In the genomic region with DNA sequence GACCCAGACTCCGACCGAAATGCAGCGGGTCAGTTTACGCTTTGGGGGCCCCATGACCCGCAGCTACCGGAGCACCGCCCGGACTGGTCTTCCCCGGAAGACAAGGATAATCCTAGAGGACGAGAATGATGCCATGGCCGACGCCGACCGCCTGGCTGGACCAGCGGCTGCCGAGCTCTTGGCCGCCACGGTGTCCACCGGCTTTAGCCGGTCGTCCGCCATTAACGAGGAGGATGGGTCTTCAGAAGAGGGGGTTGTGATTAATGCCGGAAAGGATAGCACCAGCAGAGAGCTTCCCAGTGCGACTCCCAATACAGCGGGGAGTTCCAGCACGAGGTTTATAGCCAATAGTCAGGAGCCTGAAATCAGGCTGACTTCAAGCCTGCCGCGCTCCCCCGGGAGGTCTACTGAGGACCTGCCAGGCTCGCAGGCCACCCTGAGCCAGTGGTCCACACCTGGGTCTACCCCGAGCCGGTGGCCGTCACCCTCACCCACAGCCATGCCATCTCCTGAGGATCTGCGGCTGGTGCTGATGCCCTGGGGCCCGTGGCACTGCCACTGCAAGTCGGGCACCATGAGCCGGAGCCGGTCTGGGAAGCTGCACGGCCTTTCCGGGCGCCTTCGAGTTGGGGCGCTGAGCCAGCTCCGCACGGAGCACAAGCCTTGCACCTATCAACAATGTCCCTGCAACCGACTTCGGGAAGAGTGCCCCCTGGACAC, we compare ENCODE assay signal across 1 cellular context.
TF ChIP-seq lines count a peak whose summit lies in the region.

No MANE protein-coding gene starts in this region.

TF ChIP-seq in HepG2, 621 proteins besides CTCF, POLR2A, EP300 and RAD21 (continued from another document and continues in another):
- TF ChIP-seq ZSCAN31 (CRISPR knock-in tag; IDR thresholded peaks at IDR 0.05; ENCODE audit: low read depth) (no peak; the same call in 1 of the 2 replicates), RAD51 (IDR thresholded peaks at IDR 0.05; ENCODE audit: borderline replicate concordance) (no peak), ZBTB42 (CRISPR knock-in tag; IDR thresholded peaks at IDR 0.05) (no peak), FOXM1 (CRISPR knock-in tag; IDR thresholded peaks at IDR 0.05) (no peak), ZNF780A (CRISPR knock-in tag; IDR thresholded peaks at IDR 0.05) (no peak), NONO (IDR thresholded peaks at IDR 0.05) (no peak), NONO (CRISPR knock-in tag; conservative IDR thresholded peaks at IDR 0.05) (no peak), HMGA1 (CRISPR knock-in tag; conservative IDR thresholded peaks at IDR 0.05) (no peak), BHLHE40 (IDR thresholded peaks at IDR 0.05; ENCODE audit: low read length) (no peak), HDAC6 (IDR thresholded peaks at IDR 0.05; ENCODE audit: low read depth, low read length) (no peak), JUN (CRISPR knock-in tag; IDR thresholded peaks at IDR 0.05) (no peak), NFIB (CRISPR knock-in tag; IDR thresholded peaks at IDR 0.05; ENCODE audit: borderline replicate concordance) (no peak), KMT2B (CRISPR knock-in tag; IDR thresholded peaks at IDR 0.05) (no peak), HHEX (CRISPR knock-in tag; IDR thresholded peaks at IDR 0.05) (no peak), ZNF850 (CRISPR knock-in tag; conservative IDR thresholded peaks at IDR 0.05) (no peak), SUZ12 (IDR thresholded peaks at IDR 0.05; ENCODE audit: low read depth, low read length) (no peak), ZFP62 (CRISPR knock-in tag; IDR thresholded peaks at IDR 0.05) (no peak), ZNF468 (CRISPR knock-in tag; IDR thresholded peaks at IDR 0.05) (no peak), AKAP8 (CRISPR knock-in tag; IDR thresholded peaks at IDR 0.05) (no peak), RNF2 (conservative IDR thresholded peaks at IDR 0.05; ENCODE audit: low read depth) (no peak; the same call in 1 of the 2 replicates), SSRP1 (CRISPR knock-in tag; IDR thresholded peaks at IDR 0.05) (no peak), ZNF251 (CRISPR knock-in tag; IDR thresholded peaks at IDR 0.05) (no peak), TOE1 (CRISPR knock-in tag; IDR thresholded peaks at IDR 0.05) (no peak), ZBTB7B (CRISPR knock-in tag; IDR thresholded peaks at IDR 0.05) (no peak; the same call in 1 of the 2 replicates), SCMH1 (CRISPR knock-in tag; IDR thresholded peaks at IDR 0.05; ENCODE audit: borderline replicate concordance) (no peak), HOXD1 (CRISPR knock-in tag; IDR thresholded peaks at IDR 0.05) (peak; percentile 32; the same call in 1 of the 2 replicates), ZNF605 (CRISPR knock-in tag; IDR thresholded peaks at IDR 0.05) (peak; percentile 77; the same call in 1 of the 2 replicates), SP1 (IDR thresholded peaks at IDR 0.05) (no peak), SP1 (CRISPR knock-in tag; IDR thresholded peaks at IDR 0.05) (no peak), NFE2 (CRISPR knock-in tag; IDR thresholded peaks at IDR 0.05) (no peak), FOXP1 (IDR thresholded peaks at IDR 0.05) (no peak), FOXP1 (CRISPR knock-in tag; IDR thresholded peaks at IDR 0.05) (no peak), HDAC2 (CRISPR knock-in tag; IDR thresholded peaks at IDR 0.05) (no peak), ZNF607 (CRISPR knock-in tag; IDR thresholded peaks at IDR 0.05; ENCODE audit: borderline replicate concordance) (peak; percentile 58; the same call in 1 of the 2 replicates), MTF1 (CRISPR knock-in tag; IDR thresholded peaks at IDR 0.05) (no peak; the same call in 1 of the 2 replicates), NR2F6 (IDR thresholded peaks at IDR 0.05) (no peak), NR2F6 (CRISPR knock-in tag; IDR thresholded peaks at IDR 0.05) (0 out of 2 replicates have a peak, but pooled peaks have one; percentile 15), SIN3B (IDR thresholded peaks at IDR 0.05; ENCODE audit: low read length) (no peak), ZBTB38 (CRISPR knock-in tag; IDR thresholded peaks at IDR 0.05) (peak; percentile 15; the same call in 1 of the 2 replicates), ZNF615 (CRISPR knock-in tag; IDR thresholded peaks at IDR 0.05; ENCODE audit: borderline replicate concordance) (no peak), POGZ (CRISPR knock-in tag; IDR thresholded peaks at IDR 0.05) (no peak), SIX4 (CRISPR knock-in tag; IDR thresholded peaks at IDR 0.05) (no peak), ZNF263 (CRISPR knock-in tag; IDR thresholded peaks at IDR 0.05) (0 out of 2 replicates have a peak, but pooled peaks have one; percentile 12), ZNF616 (CRISPR knock-in tag; IDR thresholded peaks at IDR 0.05; ENCODE audit: low read depth) (no peak), NFRKB (IDR thresholded peaks at IDR 0.05) (no peak)
- TF ChIP-seq, protein P1, sequence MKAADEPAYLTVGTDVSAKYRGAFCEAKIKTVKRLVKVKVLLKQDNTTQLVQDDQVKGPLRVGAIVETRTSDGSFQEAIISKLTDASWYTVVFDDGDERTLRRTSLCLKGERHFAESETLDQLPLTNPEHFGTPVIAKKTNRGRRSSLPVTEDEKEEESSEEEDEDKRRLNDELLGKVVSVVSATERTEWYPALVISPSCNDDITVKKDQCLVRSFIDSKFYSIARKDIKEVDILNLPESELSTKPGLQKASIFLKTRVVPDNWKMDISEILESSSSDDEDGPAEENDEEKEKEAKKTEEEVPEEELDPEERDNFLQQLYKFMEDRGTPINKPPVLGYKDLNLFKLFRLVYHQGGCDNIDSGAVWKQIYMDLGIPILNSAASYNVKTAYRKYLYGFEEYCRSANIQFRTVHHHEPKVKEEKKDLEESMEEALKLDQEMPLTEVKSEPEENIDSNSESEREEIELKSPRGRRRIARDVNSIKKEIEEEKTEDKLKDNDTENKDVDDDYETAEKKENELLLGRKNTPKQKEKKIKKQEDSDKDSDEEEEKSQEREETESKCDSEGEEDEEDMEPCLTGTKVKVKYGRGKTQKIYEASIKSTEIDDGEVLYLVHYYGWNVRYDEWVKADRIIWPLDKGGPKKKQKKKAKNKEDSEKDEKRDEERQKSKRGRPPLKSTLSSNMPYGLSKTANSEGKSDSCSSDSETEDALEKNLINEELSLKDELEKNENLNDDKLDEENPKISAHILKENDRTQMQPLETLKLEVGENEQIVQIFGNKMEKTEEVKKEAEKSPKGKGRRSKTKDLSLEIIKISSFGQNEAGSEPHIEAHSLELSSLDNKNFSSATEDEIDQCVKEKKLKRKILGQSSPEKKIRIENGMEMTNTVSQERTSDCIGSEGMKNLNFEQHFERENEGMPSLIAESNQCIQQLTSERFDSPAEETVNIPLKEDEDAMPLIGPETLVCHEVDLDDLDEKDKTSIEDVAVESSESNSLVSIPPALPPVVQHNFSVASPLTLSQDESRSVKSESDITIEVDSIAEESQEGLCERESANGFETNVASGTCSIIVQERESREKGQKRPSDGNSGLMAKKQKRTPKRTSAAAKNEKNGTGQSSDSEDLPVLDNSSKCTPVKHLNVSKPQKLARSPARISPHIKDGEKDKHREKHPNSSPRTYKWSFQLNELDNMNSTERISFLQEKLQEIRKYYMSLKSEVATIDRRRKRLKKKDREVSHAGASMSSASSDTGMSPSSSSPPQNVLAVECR (CRISPR knock-in tag; IDR thresholded peaks at IDR 0.05; ENCODE audit: borderline replicate concordance): peak; percentile 40; the same call in 1 of the 2 replicates
- TF ChIP-seq, protein P2, sequence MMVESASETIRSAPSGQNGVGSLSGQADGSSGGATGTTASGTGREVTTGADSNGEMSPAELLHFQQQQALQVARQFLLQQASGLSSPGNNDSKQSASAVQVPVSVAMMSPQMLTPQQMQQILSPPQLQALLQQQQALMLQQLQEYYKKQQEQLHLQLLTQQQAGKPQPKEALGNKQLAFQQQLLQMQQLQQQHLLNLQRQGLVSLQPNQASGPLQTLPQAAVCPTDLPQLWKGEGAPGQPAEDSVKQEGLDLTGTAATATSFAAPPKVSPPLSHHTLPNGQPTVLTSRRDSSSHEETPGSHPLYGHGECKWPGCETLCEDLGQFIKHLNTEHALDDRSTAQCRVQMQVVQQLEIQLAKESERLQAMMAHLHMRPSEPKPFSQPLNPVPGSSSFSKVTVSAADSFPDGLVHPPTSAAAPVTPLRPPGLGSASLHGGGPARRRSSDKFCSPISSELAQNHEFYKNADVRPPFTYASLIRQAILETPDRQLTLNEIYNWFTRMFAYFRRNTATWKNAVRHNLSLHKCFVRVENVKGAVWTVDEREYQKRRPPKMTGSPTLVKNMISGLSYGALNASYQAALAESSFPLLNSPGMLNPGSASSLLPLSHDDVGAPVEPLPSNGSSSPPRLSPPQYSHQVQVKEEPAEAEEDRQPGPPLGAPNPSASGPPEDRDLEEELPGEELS (CRISPR knock-in tag; IDR thresholded peaks at IDR 0.05): no peak
- TF ChIP-seq, protein P3, sequence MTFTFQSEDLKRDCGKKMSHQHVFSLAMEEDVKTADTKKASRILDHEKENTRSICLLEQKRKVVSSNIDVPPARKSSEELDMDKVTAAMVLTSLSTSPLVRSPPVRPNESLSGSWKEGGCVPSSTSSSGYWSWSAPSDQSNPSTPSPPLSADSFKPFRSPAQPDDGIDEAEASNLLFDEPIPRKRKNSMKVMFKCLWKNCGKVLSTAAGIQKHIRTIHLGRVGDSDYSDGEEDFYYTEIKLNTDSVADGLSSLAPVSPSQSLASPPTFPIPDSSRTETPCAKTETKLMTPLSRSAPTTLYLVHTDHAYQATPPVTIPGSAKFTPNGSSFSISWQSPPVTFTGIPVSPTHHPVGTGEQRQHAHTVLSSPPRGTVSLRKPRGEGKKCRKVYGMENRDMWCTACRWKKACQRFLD (CRISPR knock-in tag; IDR thresholded peaks at IDR 0.05; ENCODE audit: borderline replicate concordance): no peak
- TF ChIP-seq, protein P4, sequence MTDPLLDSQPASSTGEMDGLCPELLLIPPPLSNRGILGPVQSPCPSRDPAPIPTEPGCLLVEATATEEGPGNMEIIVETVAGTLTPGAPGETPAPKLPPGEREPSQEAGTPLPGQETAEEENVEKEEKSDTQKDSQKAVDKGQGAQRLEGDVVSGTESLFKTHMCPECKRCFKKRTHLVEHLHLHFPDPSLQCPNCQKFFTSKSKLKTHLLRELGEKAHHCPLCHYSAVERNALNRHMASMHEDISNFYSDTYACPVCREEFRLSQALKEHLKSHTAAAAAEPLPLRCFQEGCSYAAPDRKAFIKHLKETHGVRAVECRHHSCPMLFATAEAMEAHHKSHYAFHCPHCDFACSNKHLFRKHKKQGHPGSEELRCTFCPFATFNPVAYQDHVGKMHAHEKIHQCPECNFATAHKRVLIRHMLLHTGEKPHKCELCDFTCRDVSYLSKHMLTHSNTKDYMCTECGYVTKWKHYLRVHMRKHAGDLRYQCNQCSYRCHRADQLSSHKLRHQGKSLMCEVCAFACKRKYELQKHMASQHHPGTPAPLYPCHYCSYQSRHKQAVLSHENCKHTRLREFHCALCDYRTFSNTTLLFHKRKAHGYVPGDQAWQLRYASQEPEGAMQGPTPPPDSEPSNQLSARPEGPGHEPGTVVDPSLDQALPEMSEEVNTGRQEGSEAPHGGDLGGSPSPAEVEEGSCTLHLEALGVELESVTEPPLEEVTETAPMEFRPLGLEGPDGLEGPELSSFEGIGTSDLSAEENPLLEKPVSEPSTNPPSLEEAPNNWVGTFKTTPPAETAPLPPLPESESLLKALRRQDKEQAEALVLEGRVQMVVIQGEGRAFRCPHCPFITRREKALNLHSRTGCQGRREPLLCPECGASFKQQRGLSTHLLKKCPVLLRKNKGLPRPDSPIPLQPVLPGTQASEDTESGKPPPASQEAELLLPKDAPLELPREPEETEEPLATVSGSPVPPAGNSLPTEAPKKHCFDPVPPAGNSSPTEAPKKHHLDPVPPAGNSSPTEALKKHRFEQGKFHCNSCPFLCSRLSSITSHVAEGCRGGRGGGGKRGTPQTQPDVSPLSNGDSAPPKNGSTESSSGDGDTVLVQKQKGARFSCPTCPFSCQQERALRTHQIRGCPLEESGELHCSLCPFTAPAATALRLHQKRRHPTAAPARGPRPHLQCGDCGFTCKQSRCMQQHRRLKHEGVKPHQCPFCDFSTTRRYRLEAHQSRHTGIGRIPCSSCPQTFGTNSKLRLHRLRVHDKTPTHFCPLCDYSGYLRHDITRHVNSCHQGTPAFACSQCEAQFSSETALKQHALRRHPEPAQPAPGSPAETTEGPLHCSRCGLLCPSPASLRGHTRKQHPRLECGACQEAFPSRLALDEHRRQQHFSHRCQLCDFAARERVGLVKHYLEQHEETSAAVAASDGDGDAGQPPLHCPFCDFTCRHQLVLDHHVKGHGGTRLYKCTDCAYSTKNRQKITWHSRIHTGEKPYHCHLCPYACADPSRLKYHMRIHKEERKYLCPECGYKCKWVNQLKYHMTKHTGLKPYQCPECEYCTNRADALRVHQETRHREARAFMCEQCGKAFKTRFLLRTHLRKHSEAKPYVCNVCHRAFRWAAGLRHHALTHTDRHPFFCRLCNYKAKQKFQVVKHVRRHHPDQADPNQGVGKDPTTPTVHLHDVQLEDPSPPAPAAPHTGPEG (CRISPR knock-in tag; IDR thresholded peaks at IDR 0.05): no peak
- TF ChIP-seq, protein P5, sequence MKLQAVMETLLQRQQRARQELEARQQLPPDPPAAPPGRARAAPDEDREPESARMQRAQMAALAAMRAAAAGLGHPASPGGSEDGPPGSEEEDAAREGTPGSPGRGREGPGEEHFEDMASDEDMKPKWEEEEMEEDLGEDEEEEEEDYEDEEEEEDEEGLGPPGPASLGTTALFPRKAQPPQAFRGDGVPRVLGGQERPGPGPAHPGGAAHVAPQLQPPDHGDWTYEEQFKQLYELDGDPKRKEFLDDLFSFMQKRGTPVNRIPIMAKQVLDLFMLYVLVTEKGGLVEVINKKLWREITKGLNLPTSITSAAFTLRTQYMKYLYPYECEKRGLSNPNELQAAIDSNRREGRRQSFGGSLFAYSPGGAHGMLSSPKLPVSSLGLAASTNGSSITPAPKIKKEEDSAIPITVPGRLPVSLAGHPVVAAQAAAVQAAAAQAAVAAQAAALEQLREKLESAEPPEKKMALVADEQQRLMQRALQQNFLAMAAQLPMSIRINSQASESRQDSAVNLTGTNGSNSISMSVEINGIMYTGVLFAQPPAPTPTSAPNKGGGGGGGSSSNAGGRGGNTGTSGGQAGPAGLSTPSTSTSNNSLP (IDR thresholded peaks at IDR 0.05; ENCODE audit: low read depth, low read length): no peak
- TF ChIP-seq, protein P6, sequence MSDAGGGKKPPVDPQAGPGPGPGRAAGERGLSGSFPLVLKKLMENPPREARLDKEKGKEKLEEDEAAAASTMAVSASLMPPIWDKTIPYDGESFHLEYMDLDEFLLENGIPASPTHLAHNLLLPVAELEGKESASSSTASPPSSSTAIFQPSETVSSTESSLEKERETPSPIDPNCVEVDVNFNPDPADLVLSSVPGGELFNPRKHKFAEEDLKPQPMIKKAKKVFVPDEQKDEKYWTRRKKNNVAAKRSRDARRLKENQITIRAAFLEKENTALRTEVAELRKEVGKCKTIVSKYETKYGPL (CRISPR knock-in tag; IDR thresholded peaks at IDR 0.05): no peak
- TF ChIP-seq, protein P7, sequence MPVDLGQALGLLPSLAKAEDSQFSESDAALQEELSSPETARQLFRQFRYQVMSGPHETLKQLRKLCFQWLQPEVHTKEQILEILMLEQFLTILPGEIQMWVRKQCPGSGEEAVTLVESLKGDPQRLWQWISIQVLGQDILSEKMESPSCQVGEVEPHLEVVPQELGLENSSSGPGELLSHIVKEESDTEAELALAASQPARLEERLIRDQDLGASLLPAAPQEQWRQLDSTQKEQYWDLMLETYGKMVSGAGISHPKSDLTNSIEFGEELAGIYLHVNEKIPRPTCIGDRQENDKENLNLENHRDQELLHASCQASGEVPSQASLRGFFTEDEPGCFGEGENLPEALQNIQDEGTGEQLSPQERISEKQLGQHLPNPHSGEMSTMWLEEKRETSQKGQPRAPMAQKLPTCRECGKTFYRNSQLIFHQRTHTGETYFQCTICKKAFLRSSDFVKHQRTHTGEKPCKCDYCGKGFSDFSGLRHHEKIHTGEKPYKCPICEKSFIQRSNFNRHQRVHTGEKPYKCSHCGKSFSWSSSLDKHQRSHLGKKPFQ (CRISPR knock-in tag; IDR thresholded peaks at IDR 0.05; ENCODE audit: insufficient replicate concordance): peak; percentile 43
